In genomic region chr2:12803616-12804015, GRCh38 we compare ENCODE assay signal across 22 cellular contexts.
DNase-seq lines count a peak whose midpoint lies in the region; ATAC-seq and TF ChIP-seq lines count a peak whose summit lies in the region.
"Had no signal": no experiment of that assay in that cellular context is flagged by ENCODE, and none has a peak within 500 bp of the region (broad histone marks: within the 10 kb centered on the region; RNA-seq: fewer than 3 reads in every experiment).

No MANE protein-coding gene starts in this region.

- DNase-seq in GM23248 (peak; percentile 44), SK-N-SH (peak; percentile 46), fibroblast of mammary gland (ENCODE audit: low read depth) (peak; percentile 69), NCI-H526 (lab: John Stamatoyannopoulos, UW) (no peak), DMS 273 treated with DMSO at 0.1 percent for 48 hours (lab: John Stamatoyannopoulos, UW) (no peak), testis (no peak)
- DNase-seq: ACHN; CD4-positive, alpha-beta memory T cell; DMS153; GDM1; H9; NCI-H1105; NCI-H146; NCI-H2029 treated with DMSO at 0.1 percent for 48 hours; NCI-H510A treated with DMSO at 0.1 percent for 48 hours; NCI-H774; NK-92 treated with Interleukin-12 subunit alpha and Interleukin-12 subunit beta, amount 100 ng/mL, for 24 hours had no signal

- H3K27ac ChIP-seq in GM23248: no peak overlapping the region
- H3K27ac ChIP-seq in SK-N-SH (ENCODE audit: low read depth in 2 of 2, low read length in 1 of 2): peak overlapping the region; percentile 15 to 16; a peak in 1 of 4 replicates
- H3K27ac ChIP-seq in testis: no peak overlapping the region
- H3K27ac ChIP-seq: BLaER1 treated with 17β-estradiol and CSF1 and Interleukin-3, amounts not matched to agents 10 nM and 100 nM; HL-60; KMS-11 had no signal

- H3K4me2 ChIP-seq in GM23248 (ENCODE audit: unreplicated experiment) (peak overlapping the region; percentile 18), SK-N-SH (no peak overlapping the region)
- H3K4me2 ChIP-seq: BLaER1 treated with 17β-estradiol and CSF1 and Interleukin-3, amounts not matched to agents 10 nM and 100 nM; KMS-11 had no signal

- CTCF ChIA-PET in SK-N-SH (lab: Yijun Ruan, JAX): interaction anchor here (1.0 to 6.0 kb wide), 6 partner anchors 16 to 940 kb away, joined by 3 to 28 read pairs (median 4); no protein-coding TSS in a partner anchor

- H3K36me3 ChIP-seq in GM23248 (ENCODE audit: low read depth) (no peaks in the 10 kb centered on the region), SK-N-SH (replicated peaks in 1 of 2; ENCODE audit: control insufficient read depth in 1 of 2, insufficient read depth in 2 of 2, low read length in 1 of 2) (no peaks in the 10 kb centered on the region), testis (ENCODE audit: low read depth, missing control alignments) (no peaks in the 10 kb centered on the region)

- no peak for TF ChIP-seq POLR2A in testis (IDR thresholded peaks at IDR 0.05)

- H3K4me1 ChIP-seq in GM23248 (ENCODE audit: insufficient read depth): peaks cover 29% of the 10 kb centered on the region
- H3K4me1 ChIP-seq in SK-N-SH (ENCODE audit: control insufficient read depth in 1 of 2, insufficient read depth in 2 of 2, low read depth in 1 of 2, low read length in 1 of 2): peaks cover 8 to 10% of the 10 kb centered on the region in 2 experiments; a peak in 3 of 4 replicates
- H3K4me1 ChIP-seq in testis: peaks cover 19% of the 10 kb centered on the region

- peak; percentile 93 to 99 for TF ChIP-seq EP300 in SK-N-SH (IDR thresholded peaks at IDR 0.05; ENCODE audit: borderline replicate concordance in 1 of 2, low read depth in 1 of 2, low read length in 1 of 2)

- in situ Hi-C loops in GM23248 (cut with MboI): no loop called here

- no peak overlapping the region for H2AFZ ChIP-seq in GM23248
- H2AFZ ChIP-seq in SK-N-SH (ENCODE audit: low read depth): no peak overlapping the region

- H3K9me2 ChIP-seq in GM23248 (ENCODE audit: insufficient read depth) (no peaks in the 10 kb centered on the region), SK-N-SH (no peaks in the 10 kb centered on the region)

- no peak; the same call in 1 of the 2 replicates for TF ChIP-seq RAD21 in SK-N-SH (IDR thresholded peaks at IDR 0.05; ENCODE audit: low read length)

- H3K9ac ChIP-seq in GM23248 (no peak overlapping the region), SK-N-SH (no peak overlapping the region)
- H3K9ac ChIP-seq: BLaER1 treated with 17β-estradiol and CSF1 and Interleukin-3, amounts not matched to agents 10 nM and 100 nM; KMS-11 had no signal

- H3K9me3 ChIP-seq in GM23248 (ENCODE audit: low read depth) (no peaks in the 10 kb centered on the region), SK-N-SH (peaks cover 4% of the 10 kb centered on the region; the same call in 1 of the 2 replicates), testis (no peaks in the 10 kb centered on the region)

- TF ChIP-seq CTCF in SK-N-SH (IDR thresholded peaks at IDR 0.05) (no peak), fibroblast of mammary gland (conservative IDR thresholded peaks at IDR 0.05; ENCODE audit: control insufficient read depth, insufficient read depth, low read depth, low read length) (no peak), testis (IDR thresholded peaks at IDR 0.05) (no peak)

- H4K20me1 ChIP-seq in GM23248 (ENCODE audit: insufficient read depth) (no peaks in the 10 kb centered on the region), SK-N-SH (ENCODE audit: insufficient read depth) (no peaks in the 10 kb centered on the region)
- H4K20me1 ChIP-seq: BLaER1 treated with 17β-estradiol and CSF1 and Interleukin-3, amounts not matched to agents 10 nM and 100 nM had no signal

- ATAC-seq in GM19324 (IDR thresholded peaks at IDR 0.05; ENCODE audit: low FRiP score, unreplicated experiment): no peak
- ATAC-seq: Panc1 had no signal

- no peaks in the 10 kb centered on the region for H3K79me2 ChIP-seq in GM23248 (ENCODE audit: insufficient read depth)
- no peaks in the 10 kb centered on the region for H3K79me2 ChIP-seq in SK-N-SH (ENCODE audit: insufficient read depth)

- H3K4me3 ChIP-seq in GM23248: no peak overlapping the region
- H3K4me3 ChIP-seq in SK-N-SH (ENCODE audit: low read depth in 2 of 2, low read length in 1 of 2): no peak overlapping the region
- no peak overlapping the region for H3K4me3 ChIP-seq in fibroblast of mammary gland (ENCODE audit: control insufficient read depth, low read depth, low read length)
- no peak overlapping the region for H3K4me3 ChIP-seq in testis
- H3K4me3 ChIP-seq: BLaER1 treated with 17β-estradiol and CSF1 and Interleukin-3, amounts not matched to agents 10 nM and 100 nM had no signal

- POLR2A ChIA-PET in SK-N-SH (lab: Yijun Ruan, JAX): no interaction called here

- H3K27me3 ChIP-seq in GM23248 (replicated peaks; ENCODE audit: insufficient read depth) (no peaks in the 10 kb centered on the region), SK-N-SH (ENCODE audit: insufficient read depth) (no peaks in the 10 kb centered on the region), testis (no peaks in the 10 kb centered on the region)
- H3K27me3 ChIP-seq: BLaER1 treated with 17β-estradiol and CSF1 and Interleukin-3, amounts not matched to agents 10 nM and 100 nM had no signal

- H3F3A ChIP-seq in GM23248 (ENCODE audit: insufficient read depth) (peaks cover 19% of the 10 kb centered on the region), SK-N-SH (replicated peaks; ENCODE audit: insufficient read depth) (peaks cover 5% of the 10 kb centered on the region)

- intact Hi-C loops in testis (cut with DNase I; ENCODE audit: low total_unique reads): loop anchor here (10.0 kb wide), 1 partner anchor 69 kb away; no protein-coding TSS in a partner anchor

TF ChIP-seq in SK-N-SH, 30 proteins besides CTCF, POLR2A, EP300 and RAD21:
- peak; percentile 92 for TF ChIP-seq FOXM1 (IDR thresholded peaks at IDR 0.05; ENCODE audit: low read depth)
- TF ChIP-seq TCF12 (IDR thresholded peaks at IDR 0.05): peak; percentile 100
- TF ChIP-seq GATA2 (CRISPR knock-in tag; IDR thresholded peaks at IDR 0.05): peak; percentile 94
- TF ChIP-seq NRF1 (IDR thresholded peaks at IDR 0.05; ENCODE audit: low read depth, low read length): no peak
- peak; percentile 84 for TF ChIP-seq CHD2 (IDR thresholded peaks at IDR 0.05; ENCODE audit: low read length, partially characterized antibody)
- peak; percentile 92 for TF ChIP-seq SIN3A (IDR thresholded peaks at IDR 0.05; ENCODE audit: borderline replicate concordance, low read depth, low read length)
- TF ChIP-seq JUND (IDR thresholded peaks at IDR 0.05): peak; percentile 95
- TF ChIP-seq TEAD4 (IDR thresholded peaks at IDR 0.05; ENCODE audit: borderline replicate concordance, insufficient read depth): peak; percentile 95
- peak; percentile 99 for TF ChIP-seq PBX3 (IDR thresholded peaks at IDR 0.05)
- no peak for TF ChIP-seq EZH2phosphoT487 (IDR thresholded peaks at IDR 0.05; ENCODE audit: borderline replicate concordance, low read depth)
- TF ChIP-seq RCOR1 (IDR thresholded peaks at IDR 0.05; ENCODE audit: low read length): peak; percentile 97
- TF ChIP-seq NFIC (IDR thresholded peaks at IDR 0.05; ENCODE audit: borderline replicate concordance): peak; percentile 76
- TF ChIP-seq MAX (IDR thresholded peaks at IDR 0.05; ENCODE audit: low read depth): peak; percentile 27; the same call in 1 of the 2 replicates
- no peak for TF ChIP-seq RXRA (IDR thresholded peaks at IDR 0.05; ENCODE audit: borderline replicate concordance, low read depth)
- TF ChIP-seq POLR2AphosphoS5 (IDR thresholded peaks at IDR 0.05; ENCODE audit: low read depth, low read length): peak; percentile 99
- peak; percentile 88 for TF ChIP-seq FOXJ3 (CRISPR knock-in tag; IDR thresholded peaks at IDR 0.05)
- no peak for TF ChIP-seq ELF1 (IDR thresholded peaks at IDR 0.05)
- TF ChIP-seq FOSL2 (IDR thresholded peaks at IDR 0.05; ENCODE audit: borderline replicate concordance, low read depth): peak; percentile 60; the same call in 1 of the 2 replicates

Comparison
In these comparisons a context has a peak if more than half of its experiments do, and no peak if none do; other contexts are left out.
1. DNase-seq: peak in GM23248 (single experiment), SK-N-SH (single experiment) and fibroblast of mammary gland (single experiment); none in NCI-H526 (0 of 2), DMS 273 treated with DMSO at 0.1 percent for 48 hours (single experiment) and testis (single experiment).
2. H3K27ac ChIP-seq: peak in SK-N-SH (2 of 2); none in GM23248 (single experiment) and testis (0 of 2).